ENCODE assay signal across 15 cellular contexts in genomic region chr5:142568271-142568995, GRCh38.
DNase-seq lines count a peak whose midpoint lies in the region; ATAC-seq and TF ChIP-seq lines count a peak whose summit lies in the region.
"Had no signal": no experiment of that assay in that cellular context is flagged by ENCODE, and none has a peak within 500 bp of the region (broad histone marks: within the 10 kb centered on the region; RNA-seq: fewer than 3 reads in every experiment).

No MANE protein-coding gene starts in this region.

- CTCF ChIA-PET in MCF 10A (lab: Yijun Ruan, JAX), result interaction anchor here (0.6 to 2.0 kb wide), 4 partner anchors 8 to 1615 kb away, joined by 3 to 5 read pairs (median 4); no protein-coding TSS in a partner anchor

- H3K27ac ChIP-seq in ovary, result no peak overlapping the region

- no peak overlapping the region for H3K4me3 Mint-ChIP-seq in MCF 10A (ENCODE audit: unreplicated experiment)
- H3K4me3 Mint-ChIP-seq: type B pancreatic cell had no signal

- TF ChIP-seq CTCF in MCF 10A (IDR thresholded peaks at IDR 0.05; ENCODE audit: unreplicated experiment), result no peak
- no peak for TF ChIP-seq CTCF in ovary (IDR thresholded peaks at IDR 0.05)

- intact Hi-C loops in MCF 10A (cut with micrococcal nuclease) (no loop called here), left cardiac atrium (cut with DNase I) (no loop called here), ovary (cut with DNase I) (no loop called here)

- no peaks in the 10 kb centered on the region for H3K4me1 Mint-ChIP-seq in MCF 10A (ENCODE audit: insufficient read depth, unreplicated experiment)

- H3K9me3 Mint-ChIP-seq in MCF 10A (ENCODE audit: unreplicated experiment), result no peaks in the 10 kb centered on the region

- no peaks in the 10 kb centered on the region for H3K27me3 ChIP-seq in ovary

- no peaks in the 10 kb centered on the region for H3K9me3 ChIP-seq in ovary

- TF ChIP-seq POLR2A in ovary (IDR thresholded peaks at IDR 0.05), result no peak

- WGBS in ovary, 3 donors, result 15 to 25% (median 21%) methylated on average over 10 of the region's 10 CpGs

- DNase-seq in AG08396 (ENCODE audit: low spot score) (peak; percentile 37), MCF 10A (ENCODE audit: unreplicated experiment) (no peak), left cardiac atrium (peak; percentile 51), ovary (peak; percentile 18 to 51 (median 27)), GF-D8 (lab: John Stamatoyannopoulos, UW) (no peak)
- DNase-seq in effector CD4-positive, alpha-beta T cell, result no peak
- DNase-seq: activated CD4-positive, CD25-positive, alpha-beta regulatory T cell; activated T-cell treated with anti-CD3 and anti-CD28 coated beads, Interleukin-2, amount 50 U/mL, for 48 hours; central memory CD4-positive, alpha-beta T cell; H7; NCI-H2029 had no signal

- ATAC-seq in left cardiac atrium (peak; percentile 59 to 63), HG03469 (IDR thresholded peaks at IDR 0.05; ENCODE audit: unreplicated experiment) (no peak), GM21576 (IDR thresholded peaks at IDR 0.05; ENCODE audit: unreplicated experiment) (no peak)
- ATAC-seq: GM12878 had no signal

- H3K27me3 Mint-ChIP-seq in MCF 10A (ENCODE audit: insufficient read depth, unreplicated experiment), result no peaks in the 10 kb centered on the region
- H3K27me3 Mint-ChIP-seq: type B pancreatic cell had no signal

- peaks cover 3% of the 10 kb centered on the region for H3K4me1 ChIP-seq in ovary (ENCODE audit: insufficient read depth)

- POLR2A ChIA-PET in MCF 10A (lab: Yijun Ruan, JAX), result interaction anchor here (1.1 kb wide), 1 partner anchor 13 kb away, joined by 4 read pairs; no protein-coding TSS in a partner anchor

- BruUV-seq in MCF 10A (replicated peaks; lab: Mats Ljungman, UMichigan), result no TSS peak

- TF ChIP-seq EP300 in ovary (IDR thresholded peaks at IDR 0.05), result no peak

- H3K27ac Mint-ChIP-seq in MCF 10A (ENCODE audit: low read depth, unreplicated experiment), result peak overlapping the region; percentile 68
- H3K27ac Mint-ChIP-seq: type B pancreatic cell had no signal

- no peaks in the 10 kb centered on the region for H3K36me3 ChIP-seq in ovary

- H3K36me3 Mint-ChIP-seq in MCF 10A (ENCODE audit: insufficient read depth, unreplicated experiment), result no peaks in the 10 kb centered on the region

- no peak overlapping the region for H3K4me3 ChIP-seq in ovary
- H3K4me3 ChIP-seq: GM12878 had no signal

Comparison
In these comparisons a context has a peak if more than half of its experiments do, and no peak if none do; other contexts are left out.
1. DNase-seq: peak in AG08396 (single experiment), left cardiac atrium (single experiment) and ovary (5 of 5); none in MCF 10A (single experiment), GF-D8 (single experiment) and effector CD4-positive, alpha-beta T cell (single experiment).
2. ATAC-seq: peak in left cardiac atrium (2 of 2); none in HG03469 (single experiment) and GM21576 (single experiment).